ENCODE assay signal across 1 cellular context in the genomic region with DNA sequence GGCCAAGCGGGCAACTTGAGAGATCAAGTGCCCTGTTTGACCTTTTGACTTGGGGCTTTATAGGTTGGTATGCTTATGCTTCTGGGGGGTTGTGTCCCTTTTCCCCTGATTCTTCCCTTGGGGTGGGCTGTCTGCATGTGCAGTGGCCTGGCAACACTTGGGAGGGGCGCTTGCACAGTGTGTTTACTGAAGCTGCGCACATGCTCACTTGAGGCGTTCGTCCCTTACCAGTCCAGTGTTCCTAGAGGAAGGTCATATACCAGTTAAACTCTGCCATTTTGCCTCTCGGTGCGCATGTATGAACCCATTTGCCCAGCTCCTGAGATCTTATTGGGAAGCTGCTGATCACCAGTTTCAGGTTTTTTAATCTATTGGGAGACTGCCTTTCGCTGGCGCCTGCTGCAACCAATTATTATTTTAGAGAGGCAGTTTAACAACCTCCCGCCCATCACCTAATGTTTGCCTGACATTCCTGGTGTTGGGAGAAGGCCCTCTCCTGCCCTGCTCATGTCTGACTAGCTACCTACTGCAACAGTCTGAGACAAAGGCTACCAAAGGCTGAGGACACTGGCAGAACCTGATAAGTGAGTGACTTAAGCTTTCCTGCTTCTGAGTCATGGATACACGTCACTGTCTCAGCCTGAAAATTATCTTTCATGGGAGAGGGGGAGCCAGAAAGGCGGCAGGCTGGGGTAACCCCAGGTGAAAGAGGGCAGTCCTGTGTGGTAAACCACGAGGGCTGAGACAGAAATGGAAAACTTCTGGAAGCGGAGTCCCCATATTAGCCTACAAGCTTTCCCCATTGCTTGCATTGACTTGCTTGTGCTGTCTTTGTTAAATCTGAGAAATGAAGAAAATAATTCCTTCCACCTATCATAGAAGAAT.
A peak's percentile ranks its signal among the peaks of the same experiment; 100 is the strongest.
TF ChIP-seq lines count a peak whose summit lies in the region.

No MANE protein-coding gene starts in this region.

TF ChIP-seq in K562, 482 proteins besides CTCF, POLR2A, EP300 and RAD21 (continued from another document):
- TF ChIP-seq, protein P1, sequence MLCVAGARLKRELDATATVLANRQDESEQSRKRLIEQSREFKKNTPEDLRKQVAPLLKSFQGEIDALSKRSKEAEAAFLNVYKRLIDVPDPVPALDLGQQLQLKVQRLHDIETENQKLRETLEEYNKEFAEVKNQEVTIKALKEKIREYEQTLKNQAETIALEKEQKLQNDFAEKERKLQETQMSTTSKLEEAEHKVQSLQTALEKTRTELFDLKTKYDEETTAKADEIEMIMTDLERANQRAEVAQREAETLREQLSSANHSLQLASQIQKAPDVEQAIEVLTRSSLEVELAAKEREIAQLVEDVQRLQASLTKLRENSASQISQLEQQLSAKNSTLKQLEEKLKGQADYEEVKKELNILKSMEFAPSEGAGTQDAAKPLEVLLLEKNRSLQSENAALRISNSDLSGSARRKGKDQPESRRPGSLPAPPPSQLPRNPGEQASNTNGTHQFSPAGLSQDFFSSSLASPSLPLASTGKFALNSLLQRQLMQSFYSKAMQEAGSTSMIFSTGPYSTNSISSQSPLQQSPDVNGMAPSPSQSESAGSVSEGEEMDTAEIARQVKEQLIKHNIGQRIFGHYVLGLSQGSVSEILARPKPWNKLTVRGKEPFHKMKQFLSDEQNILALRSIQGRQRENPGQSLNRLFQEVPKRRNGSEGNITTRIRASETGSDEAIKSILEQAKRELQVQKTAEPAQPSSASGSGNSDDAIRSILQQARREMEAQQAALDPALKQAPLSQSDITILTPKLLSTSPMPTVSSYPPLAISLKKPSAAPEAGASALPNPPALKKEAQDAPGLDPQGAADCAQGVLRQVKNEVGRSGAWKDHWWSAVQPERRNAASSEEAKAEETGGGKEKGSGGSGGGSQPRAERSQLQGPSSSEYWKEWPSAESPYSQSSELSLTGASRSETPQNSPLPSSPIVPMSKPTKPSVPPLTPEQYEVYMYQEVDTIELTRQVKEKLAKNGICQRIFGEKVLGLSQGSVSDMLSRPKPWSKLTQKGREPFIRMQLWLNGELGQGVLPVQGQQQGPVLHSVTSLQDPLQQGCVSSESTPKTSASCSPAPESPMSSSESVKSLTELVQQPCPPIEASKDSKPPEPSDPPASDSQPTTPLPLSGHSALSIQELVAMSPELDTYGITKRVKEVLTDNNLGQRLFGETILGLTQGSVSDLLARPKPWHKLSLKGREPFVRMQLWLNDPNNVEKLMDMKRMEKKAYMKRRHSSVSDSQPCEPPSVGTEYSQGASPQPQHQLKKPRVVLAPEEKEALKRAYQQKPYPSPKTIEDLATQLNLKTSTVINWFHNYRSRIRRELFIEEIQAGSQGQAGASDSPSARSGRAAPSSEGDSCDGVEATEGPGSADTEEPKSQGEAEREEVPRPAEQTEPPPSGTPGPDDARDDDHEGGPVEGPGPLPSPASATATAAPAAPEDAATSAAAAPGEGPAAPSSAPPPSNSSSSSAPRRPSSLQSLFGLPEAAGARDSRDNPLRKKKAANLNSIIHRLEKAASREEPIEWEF (CRISPR knock-in tag; IDR thresholded peaks at IDR 0.05): peak; percentile 83
- TF ChIP-seq ZNF592 (IDR thresholded peaks at IDR 0.05) (peak; percentile 94), MIER1 (IDR thresholded peaks at IDR 0.05; ENCODE audit: low read depth) (no peak), TRIM24 (IDR thresholded peaks at IDR 0.05) (peak; percentile 70 to 82; a peak in 3 of 4 replicates)
